ENCODE assay signal across 8 cellular contexts in the genomic region with DNA sequence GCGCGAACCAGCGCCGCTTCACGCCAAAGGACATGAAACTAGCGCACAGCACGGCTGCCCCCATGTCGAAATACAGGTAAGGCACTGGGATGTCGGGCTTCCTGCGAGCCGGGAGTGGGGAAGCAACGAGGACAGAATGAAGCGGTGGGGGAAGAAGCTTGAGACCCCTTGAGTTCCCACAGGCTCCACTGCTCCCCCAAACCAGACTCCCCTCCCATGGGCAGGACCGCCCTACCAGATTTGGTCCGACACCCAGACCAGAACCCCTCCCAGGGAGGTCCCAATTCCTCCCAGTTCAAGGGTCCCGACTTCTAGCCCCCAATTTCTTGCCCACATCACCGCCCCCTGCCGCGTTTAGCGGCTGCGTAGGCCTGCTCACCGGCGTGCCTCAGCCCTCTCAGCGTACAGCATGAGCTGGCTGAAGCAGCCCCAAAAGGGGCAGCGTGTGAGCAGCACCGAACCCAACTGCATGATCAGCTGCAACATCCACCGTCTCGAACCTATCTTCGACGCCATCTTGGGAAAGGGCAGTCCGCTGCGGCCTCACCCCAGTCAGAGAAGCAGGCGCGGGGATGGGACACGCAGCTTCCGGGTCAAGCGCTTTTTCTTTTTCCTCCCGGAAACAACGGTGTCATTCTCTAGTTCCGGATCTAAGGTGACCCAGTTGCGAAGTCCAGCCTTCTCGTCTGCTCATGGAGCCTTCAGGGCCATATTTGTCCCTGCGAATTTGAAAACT. TPM values are rescaled to one million over a fixed set of nuclear protein-coding genes. Genes with fewer than 3 reads are reported as not detected.
DNase-seq lines count a peak whose midpoint lies in the region; ATAC-seq, FAIRE-seq and TF ChIP-seq lines count a peak whose summit lies in the region.

A gene (minus strand): TSS at position 527 of the 736 bp plus-strand sequence. CDS start 11 bp downstream, at position 516.

- DNase-seq in GM12891 (ENCODE audit: insufficient read length, low spot score) = peak; percentile 96
- peak; percentile 72 for DNase-seq in NCI-H2029 (lab: John Stamatoyannopoulos, UW)
- DNase-seq in T-helper 9 cell = peak; percentile 81
- peak; percentile 90 for DNase-seq in astrocyte of the cerebellum (ENCODE audit: low read depth)
- peak; percentile 95 for DNase-seq in hepatocyte (ENCODE audit: low spot score)
- DNase-seq in vagina (ENCODE audit: extremely low spot score in 2 of 2) = no peak

- in situ Hi-C loops in astrocyte of the cerebellum (cut with HindIII; ENCODE audit: low sequenced_read_pairs) = loop anchor here (5.0 kb wide), 1 partner anchor 87 kb away; no protein-coding TSS in a partner anchor

- TF ChIP-seq POLR2A in GM12891 (IDR thresholded peaks at IDR 0.05; ENCODE audit: low read depth, low read length) (peak; percentile 90), vagina (IDR thresholded peaks at IDR 0.05) (no peak)

- peak within 1 kb of the TSS; percentile 99 for H2AFZ ChIP-seq in hepatocyte

- H4K20me1 ChIP-seq in hepatocyte (ENCODE audit: insufficient read depth, poor library complexity, severe bottlenecking) = no peaks in the 10 kb centered on the region

- H3K4me2 ChIP-seq in hepatocyte = peak within 1 kb of the TSS; percentile 89

- no peaks in the 10 kb centered on the region for H3K9me2 ChIP-seq in hepatocyte (replicated peaks; ENCODE audit: insufficient read depth)

- H3K4me1 ChIP-seq in hepatocyte (ENCODE audit: insufficient read depth) (peaks cover 10% of the 10 kb centered on the region), rectal smooth muscle tissue (ENCODE audit: control insufficient read depth, insufficient read depth, low read length) (peaks cover 6% of the 10 kb centered on the region), vagina (peaks cover 29% of the 10 kb centered on the region)

- ATAC-seq in HG02870 (IDR thresholded peaks at IDR 0.05; ENCODE audit: unreplicated experiment) = peak; percentile 87

- 2% methylated on average over 42 of the region's 43 CpGs for WGBS in hepatocyte (ENCODE audit: low lambda C conversion rate, missing lambda C conversion rate)

- H3K27me3 ChIP-seq in hepatocyte (no peaks in the 10 kb centered on the region), rectal smooth muscle tissue (ENCODE audit: control insufficient read depth, insufficient read depth, low read length) (no peaks in the 10 kb centered on the region), vagina (no peaks in the 10 kb centered on the region)

- H3K4me3 ChIP-seq in astrocyte of the cerebellum (ENCODE audit: low read depth, low read length) = peak within 1 kb of the TSS; percentile 98
- H3K4me3 ChIP-seq in hepatocyte = peak within 1 kb of the TSS; percentile 72
- H3K4me3 ChIP-seq in rectal smooth muscle tissue (ENCODE audit: low read length) = peak within 1 kb of the TSS; percentile 75
- H3K4me3 ChIP-seq in vagina = peak within 1 kb of the TSS; percentile 60 to 83

- TF ChIP-seq CTCF in astrocyte of the cerebellum (IDR thresholded peaks at IDR 0.05; ENCODE audit: low read depth, low read length, missing control alignments) (no peak), hepatocyte (IDR thresholded peaks at IDR 0.05; ENCODE audit: poor library complexity) (no peak), vagina (IDR thresholded peaks at IDR 0.05) (peak in 2 of 3 experiments; percentile 17 to 28)

- peak; percentile 96 for FAIRE-seq in GM12891 (lab: Jason Lieb, UNC)

- peaks cover 6% of the 10 kb centered on the region for H3K79me2 ChIP-seq in hepatocyte

- H3K9me3 ChIP-seq in hepatocyte (ENCODE audit: low read depth) (no peaks in the 10 kb centered on the region), vagina (no peaks in the 10 kb centered on the region)

- intact Hi-C loops in vagina (cut with DNase I) = no loop called here

- peak within 1 kb of the TSS; percentile 84 for H3K9ac ChIP-seq in rectal smooth muscle tissue (ENCODE audit: low read length)

- H3K36me3 ChIP-seq in hepatocyte (replicated peaks; ENCODE audit: insufficient read depth, low read depth) (no peaks in the 10 kb centered on the region), rectal smooth muscle tissue (ENCODE audit: control insufficient read depth, insufficient read depth, low read length) (peaks cover 4% of the 10 kb centered on the region), vagina (no peaks in the 10 kb centered on the region)

- H3K27ac ChIP-seq in hepatocyte = peak within 1 kb of the TSS; percentile 87
- peak within 1 kb of the TSS; percentile 73 for H3K27ac ChIP-seq in rectal smooth muscle tissue (ENCODE audit: low read depth, low read length)
- H3K27ac ChIP-seq in vagina = peak within 1 kb of the TSS; percentile 85

TF ChIP-seq in GM12891, 5 proteins besides CTCF, POLR2A, EP300 and RAD21:
- peak; percentile 87 for TF ChIP-seq TAF1 (IDR thresholded peaks at IDR 0.05; ENCODE audit: low read depth, low read length)
- TF ChIP-seq POLR2AphosphoS5 (IDR thresholded peaks at IDR 0.05; ENCODE audit: low read depth, low read length) = peak; percentile 87; the same call in 1 of the 2 replicates
- peak; percentile 90 for TF ChIP-seq POU2F2 (IDR thresholded peaks at IDR 0.05; ENCODE audit: low read depth, low read length)
- no peak for TF ChIP-seq SPI1 (IDR thresholded peaks at IDR 0.05; ENCODE audit: low read depth, low read length)
- peak; percentile 59 for TF ChIP-seq PAX5 (IDR thresholded peaks at IDR 0.05; ENCODE audit: insufficient read depth, low read length, severe bottlenecking)

RNA-seq across cellular contexts. Expression of the gene that starts here (rescaled TPM):
- 26.9 TPM for polyA plus RNA-seq in GM12891 (2012; ENCODE audit: low read depth, missing spikeins)
- total RNA-seq in hepatocyte (41.0 and 43.3 TPM in 2 replicates), vagina (33.6 TPM)
- 27.8 and 33.4 TPM in 2 replicates for polyA plus RNA-seq in hepatocyte

Comparison
In these comparisons a context has a peak if more than half of its experiments do, and no peak if none do; other contexts are left out.
1. DNase-seq: peak in GM12891 (single experiment), NCI-H2029 (single experiment), T-helper 9 cell (single experiment), astrocyte of the cerebellum (single experiment) and hepatocyte (single experiment); none in vagina (0 of 2).
2. CTCF ChIP-seq: peak in vagina (2 of 3); none in astrocyte of the cerebellum (single experiment) and hepatocyte (single experiment).
3. Peak in every context shown above with its lines, with median percentiles within 50 percentile points of each other: H3K4me3 ChIP-seq and H3K27ac ChIP-seq.